In the genomic region with DNA sequence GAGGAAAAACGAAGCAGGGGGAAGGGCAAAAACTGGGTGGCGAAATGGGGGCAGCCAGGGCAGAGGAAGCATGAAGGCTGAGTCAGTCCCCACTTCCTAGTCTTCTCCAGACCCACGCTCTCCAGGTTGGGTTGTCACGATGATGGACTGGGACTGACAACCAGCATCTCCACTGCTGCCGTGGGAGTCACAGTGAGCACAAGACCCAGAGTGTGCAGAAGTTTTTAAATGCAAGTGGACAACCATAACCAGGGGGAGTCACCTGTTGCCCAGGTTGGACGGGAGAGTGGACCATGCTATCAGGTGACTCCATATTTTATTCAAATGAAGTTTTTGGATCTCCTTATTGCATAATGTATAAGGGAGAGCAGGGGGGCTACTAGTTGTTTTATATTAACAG, we compare ENCODE assay signal across 8 cellular contexts.
"Had no signal": no experiment of that assay in that cellular context is flagged by ENCODE, and none has a peak within 500 bp of the region (broad histone marks: within the 10 kb centered on the region; RNA-seq: fewer than 3 reads in every experiment).

No MANE protein-coding gene starts in this region.

- H3K27ac ChIP-seq: GM23248 had no signal

- H3K36me3 ChIP-seq: HAP-1 had no signal

- H3K9ac ChIP-seq: GM23248 had no signal

- H3K9me3 ChIP-seq: HAP-1 had no signal

- H3K4me2 ChIP-seq: GM23338 had no signal

- H3K4me3 ChIP-seq: GM23248, GM23338, HAP-1 had no signal

- H2AFZ ChIP-seq: GM23248, GM23338 had no signal

- DNase-seq: GM23248, GOT3, H7, H9, HCEC 1CT, HFFc6 had no signal

- H3K4me1 ChIP-seq: HAP-1 had no signal
